8 cellular contexts compared by ENCODE assay signal in the genomic region with DNA sequence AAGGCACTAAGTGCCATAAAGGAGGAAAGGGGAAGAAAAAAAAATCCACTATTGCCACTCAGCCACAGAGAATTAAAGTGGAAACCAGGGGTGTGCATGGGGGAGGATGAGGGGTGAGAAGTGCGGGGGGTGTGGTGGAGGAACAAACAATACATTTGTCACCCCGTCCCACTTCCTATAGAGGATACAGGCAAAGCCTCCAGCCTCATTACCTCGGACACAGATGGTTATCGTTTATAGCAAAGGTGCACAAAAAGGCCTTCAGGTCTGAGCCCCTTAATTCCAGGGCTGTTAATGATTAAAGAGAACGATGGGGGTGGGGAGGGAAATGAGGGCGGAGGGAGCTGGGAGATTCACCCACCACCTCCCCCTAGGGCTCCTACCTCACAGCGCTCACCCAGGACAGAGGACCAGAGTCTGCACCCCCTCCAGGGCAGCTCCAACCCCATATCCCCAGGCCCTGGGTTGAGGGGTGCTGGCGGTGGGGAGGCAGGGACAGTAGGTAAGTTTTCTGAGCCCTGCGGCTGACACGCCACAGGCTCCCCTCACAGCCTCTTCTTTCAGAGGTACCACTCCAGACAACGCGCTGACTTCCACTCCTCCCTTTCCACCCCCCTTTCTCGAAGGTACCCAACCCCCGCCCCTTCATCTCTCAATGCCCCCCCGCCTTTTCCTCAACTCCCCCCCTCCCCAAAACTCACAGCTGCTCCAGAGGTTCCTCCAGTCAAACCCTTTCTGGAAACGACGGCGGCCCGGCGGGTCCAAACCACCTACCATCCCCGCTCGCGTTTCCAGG. TPM values are rescaled to one million over a fixed set of nuclear protein-coding genes. Genes with fewer than 3 reads are reported as not detected.
DNase-seq lines count a peak whose midpoint lies in the region; ATAC-seq and TF ChIP-seq lines count a peak whose summit lies in the region.

No MANE protein-coding gene starts in this region.

- peak overlapping the region; percentile 78 for H3K4me3 ChIP-seq in urinary bladder (ENCODE audit: low read depth, low read length)

- peaks cover 4% of the 10 kb centered on the region for H3K4me1 ChIP-seq in urinary bladder (ENCODE audit: insufficient read depth)

- H3K4me3 Mint-ChIP-seq in chondrocyte (ENCODE audit: unreplicated experiment) (peak overlapping the region; percentile 87), mesothelial cell of epicardium (peak overlapping the region; percentile 83)

- no peaks in the 10 kb centered on the region for H3K36me3 ChIP-seq in urinary bladder (ENCODE audit: insufficient read depth)

- DNase-seq in GM10248 (ENCODE audit: extremely low spot score) (peak; percentile 44), NCI-H82 treated with DMSO at 0.1 percent for 48 hours (lab: John Stamatoyannopoulos, UW; ENCODE audit: unreplicated experiment) (peak; percentile 38), chondrocyte (ENCODE audit: low spot score) (no peak), mesothelial cell of epicardium (ENCODE audit: low spot score in 2 of 2, unreplicated experiment in 2 of 2) (peak in 1 of 2 experiments; percentile 47), occipital lobe (lab: John Stamatoyannopoulos, UW) (no peak), NCI-H1436 (lab: John Stamatoyannopoulos, UW) (no peak)

- H3K4me1 Mint-ChIP-seq in chondrocyte (ENCODE audit: low read depth) (peaks cover 73% of the 10 kb centered on the region), mesothelial cell of epicardium (peaks cover 54% of the 10 kb centered on the region)

- H3K27me3 Mint-ChIP-seq in chondrocyte (ENCODE audit: low read depth) (no peaks in the 10 kb centered on the region), mesothelial cell of epicardium (ENCODE audit: low read depth) (no peaks in the 10 kb centered on the region)

- POLR2A ChIA-PET in GM10248 (lab: Yijun Ruan, JAX): interaction anchor here (0.6 to 1.3 kb wide), 5 partner anchors 10 to 1430 kb away, joined by 3 to 6 read pairs (median 4); no protein-coding TSS in a partner anchor

- H3K27ac Mint-ChIP-seq in chondrocyte (ENCODE audit: unreplicated experiment) (peak overlapping the region; percentile 99), mesothelial cell of epicardium (peak overlapping the region; percentile 98)

- CTCF ChIA-PET in GM10248 (lab: Yijun Ruan, JAX): interaction anchor here (0.9 to 2.0 kb wide), 3 partner anchors 12 to 50 kb away, joined by 3 to 7 read pairs (median 4); no protein-coding TSS in a partner anchor

- no peak for ATAC-seq in HG02642 (IDR thresholded peaks at IDR 0.05; ENCODE audit: poor library complexity, unreplicated experiment)

- no peaks in the 10 kb centered on the region for H3K9me3 Mint-ChIP-seq in chondrocyte (ENCODE audit: low read depth)
- no peaks in the 10 kb centered on the region for H3K9me3 Mint-ChIP-seq in mesothelial cell of epicardium

- WGBS in urinary bladder: under 1% methylated on average over 23 of the region's 23 CpGs

- TF ChIP-seq CTCF in GM10248 (IDR thresholded peaks at IDR 0.05; ENCODE audit: control extremely low read depth, extremely low read depth, low read depth, missing control alignments) (no peak), chondrocyte (IDR thresholded peaks at IDR 0.05) (peak; percentile 19), mesothelial cell of epicardium (IDR thresholded peaks at IDR 0.05; ENCODE audit: unreplicated experiment) (no peak)

- H3K36me3 Mint-ChIP-seq in chondrocyte (ENCODE audit: low read depth) (peaks cover 9% of the 10 kb centered on the region), mesothelial cell of epicardium (peaks cover 5% of the 10 kb centered on the region)

- peak overlapping the region; percentile 86 for H3K27ac ChIP-seq in urinary bladder (ENCODE audit: low read depth)

RNA-seq across cellular contexts. Expression of a gene that starts 0.5 kb away (rescaled TPM):
- total RNA-seq in chondrocyte (40.9 to 46.0 TPM (median 44.4 TPM) in 3 replicates), mesothelial cell of epicardium (10.8 to 12.4 TPM (median 12.0 TPM) in 3 replicates), urinary bladder (13.0 TPM), occipital lobe (18.9 TPM)
- polyA plus RNA-seq in urinary bladder: 6.8 TPM

RNA-seq across cellular contexts. Expression of a gene that starts 0.9 kb away (rescaled TPM):
- total RNA-seq in chondrocyte (18.1 to 20.1 TPM (median 18.5 TPM) in 3 replicates), mesothelial cell of epicardium (14.7 to 16.0 TPM (median 15.9 TPM) in 3 replicates), urinary bladder (54.6 TPM), occipital lobe (66.9 TPM)
- polyA plus RNA-seq in urinary bladder: 59.8 TPM

Comparison
In these comparisons a context has a peak if more than half of its experiments do, and no peak if none do; other contexts are left out.
1. DNase-seq: peak in GM10248 (single experiment) and NCI-H82 treated with DMSO at 0.1 percent for 48 hours (single experiment); none in chondrocyte (single experiment), occipital lobe (single experiment) and NCI-H1436 (single experiment).